ENCODE assay signal across 9 cellular contexts in genomic region chr17:78144736-78145641, GRCh38. TPM values are rescaled to one million over a fixed set of nuclear protein-coding genes. Genes with fewer than 3 reads are reported as not detected.
DNase-seq lines count a peak whose midpoint lies in the region; ATAC-seq and TF ChIP-seq lines count a peak whose summit lies in the region.
"Had no signal": no experiment of that assay in that cellular context is flagged by ENCODE, and none has a peak within 500 bp of the region (broad histone marks: within the 10 kb centered on the region; RNA-seq: fewer than 3 reads in every experiment).

No MANE protein-coding gene starts in this region.

- no peaks in the 10 kb centered on the region for H3K9me3 Mint-ChIP-seq in endodermal cell
- H3K9me3 Mint-ChIP-seq: T-helper 1 cell treated with Interleukin-12 subunit alpha and Interleukin-12 subunit beta and Interleukin-4 antibody, amounts not matched to agents 30 μg/mL and 1 μg/mL, for 36 hours had no signal

- 92 to 95% methylated on average over 12 to 18 of the region's 18 CpGs for WGBS in endodermal cell (ENCODE audit: insufficient coverage in 1 of 2, insufficient read length in 1 of 2), 2 experiments

- no peaks in the 10 kb centered on the region for H3K9me3 ChIP-seq in endodermal cell (ENCODE audit: control insufficient read depth, low read length)

- H3K27me3 ChIP-seq in endodermal cell (ENCODE audit: control insufficient read depth, insufficient read depth, low read length, poor library complexity, severe bottlenecking), result no peaks in the 10 kb centered on the region

- no peak for TF ChIP-seq RAD21 in Ishikawa (IDR thresholded peaks at IDR 0.05; ENCODE audit: low read depth)

- no peak overlapping the region for H3K9ac ChIP-seq in endodermal cell (ENCODE audit: extremely low read depth, low read length, poor library complexity, severe bottlenecking)

- TF ChIP-seq EP300 in Ishikawa (IDR thresholded peaks at IDR 0.05; ENCODE audit: borderline replicate concordance), result peak; percentile 39; the same call in 1 of the 2 replicates

- ATAC-seq in HG03280 (IDR thresholded peaks at IDR 0.05; ENCODE audit: unreplicated experiment), result no peak

- no peak for TF ChIP-seq CTCF in endodermal cell (conservative IDR thresholded peaks at IDR 0.05)

- peak; percentile 53 for DNase-seq in endodermal cell
- DNase-seq in posterior cingulate gyrus, result peak; percentile 28 to 92 (median 44)
- no peak for DNase-seq in amniotic stem cell (lab: John Stamatoyannopoulos, UW)
- DNase-seq in activated CD4-positive, alpha-beta T cell treated with anti-CD3 and anti-CD28 coated beads for 4 hours, result no peak

- no peaks in the 10 kb centered on the region for H3K36me3 Mint-ChIP-seq in endodermal cell (ENCODE audit: low read depth)

- H3K4me1 ChIP-seq in endodermal cell (ENCODE audit: control insufficient read depth, insufficient read depth, low read length), result no peaks in the 10 kb centered on the region

- no peak overlapping the region for H3K27ac Mint-ChIP-seq in endodermal cell
- H3K27ac Mint-ChIP-seq: T-helper 1 cell treated with Interleukin-12 subunit alpha and Interleukin-12 subunit beta and Interleukin-4 antibody, amounts not matched to agents 30 μg/mL and 1 μg/mL, for 36 hours had no signal

- no peak overlapping the region for H3K4me3 Mint-ChIP-seq in endodermal cell
- H3K4me3 Mint-ChIP-seq: T-helper 1 cell treated with Interleukin-12 subunit alpha and Interleukin-12 subunit beta and Interleukin-4 antibody, amounts not matched to agents 30 μg/mL and 1 μg/mL, for 36 hours had no signal

- no peaks in the 10 kb centered on the region for H3K36me3 ChIP-seq in endodermal cell (ENCODE audit: control insufficient read depth, insufficient read depth, low read length)

- H3K4me3 ChIP-seq in endodermal cell (ENCODE audit: low read length), result no peak overlapping the region

- intact Hi-C loops in posterior cingulate gyrus (cut with DNase I), result no loop called here

- H3K4me1 Mint-ChIP-seq in endodermal cell, result no peaks in the 10 kb centered on the region

- no peak overlapping the region for H3K27ac ChIP-seq in endodermal cell (ENCODE audit: low read depth, low read length)

- peaks cover 10% of the 10 kb centered on the region for H3K27me3 Mint-ChIP-seq in endodermal cell (ENCODE audit: insufficient read depth)

TF ChIP-seq in Ishikawa, 13 proteins besides CTCF, POLR2A, EP300 and RAD21:
- TF ChIP-seq, protein P1, sequence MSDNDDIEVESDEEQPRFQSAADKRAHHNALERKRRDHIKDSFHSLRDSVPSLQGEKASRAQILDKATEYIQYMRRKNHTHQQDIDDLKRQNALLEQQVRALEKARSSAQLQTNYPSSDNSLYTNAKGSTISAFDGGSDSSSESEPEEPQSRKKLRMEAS (IDR thresholded peaks at IDR 0.05), result no peak; the same call in 1 of the 2 replicates
- no peak for TF ChIP-seq YY1 (IDR thresholded peaks at IDR 0.05; ENCODE audit: low read depth)
- peak; percentile 67; the same call in 1 of the 2 replicates for TF ChIP-seq TCF12 (IDR thresholded peaks at IDR 0.05; ENCODE audit: low read depth)
- TF ChIP-seq, protein P2, sequence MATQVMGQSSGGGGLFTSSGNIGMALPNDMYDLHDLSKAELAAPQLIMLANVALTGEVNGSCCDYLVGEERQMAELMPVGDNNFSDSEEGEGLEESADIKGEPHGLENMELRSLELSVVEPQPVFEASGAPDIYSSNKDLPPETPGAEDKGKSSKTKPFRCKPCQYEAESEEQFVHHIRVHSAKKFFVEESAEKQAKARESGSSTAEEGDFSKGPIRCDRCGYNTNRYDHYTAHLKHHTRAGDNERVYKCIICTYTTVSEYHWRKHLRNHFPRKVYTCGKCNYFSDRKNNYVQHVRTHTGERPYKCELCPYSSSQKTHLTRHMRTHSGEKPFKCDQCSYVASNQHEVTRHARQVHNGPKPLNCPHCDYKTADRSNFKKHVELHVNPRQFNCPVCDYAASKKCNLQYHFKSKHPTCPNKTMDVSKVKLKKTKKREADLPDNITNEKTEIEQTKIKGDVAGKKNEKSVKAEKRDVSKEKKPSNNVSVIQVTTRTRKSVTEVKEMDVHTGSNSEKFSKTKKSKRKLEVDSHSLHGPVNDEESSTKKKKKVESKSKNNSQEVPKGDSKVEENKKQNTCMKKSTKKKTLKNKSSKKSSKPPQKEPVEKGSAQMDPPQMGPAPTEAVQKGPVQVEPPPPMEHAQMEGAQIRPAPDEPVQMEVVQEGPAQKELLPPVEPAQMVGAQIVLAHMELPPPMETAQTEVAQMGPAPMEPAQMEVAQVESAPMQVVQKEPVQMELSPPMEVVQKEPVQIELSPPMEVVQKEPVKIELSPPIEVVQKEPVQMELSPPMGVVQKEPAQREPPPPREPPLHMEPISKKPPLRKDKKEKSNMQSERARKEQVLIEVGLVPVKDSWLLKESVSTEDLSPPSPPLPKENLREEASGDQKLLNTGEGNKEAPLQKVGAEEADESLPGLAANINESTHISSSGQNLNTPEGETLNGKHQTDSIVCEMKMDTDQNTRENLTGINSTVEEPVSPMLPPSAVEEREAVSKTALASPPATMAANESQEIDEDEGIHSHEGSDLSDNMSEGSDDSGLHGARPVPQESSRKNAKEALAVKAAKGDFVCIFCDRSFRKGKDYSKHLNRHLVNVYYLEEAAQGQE (IDR thresholded peaks at IDR 0.05; ENCODE audit: low read depth), result no peak
- no peak for TF ChIP-seq ZBTB7A (IDR thresholded peaks at IDR 0.05; ENCODE audit: low read depth)
- TF ChIP-seq, protein P3, sequence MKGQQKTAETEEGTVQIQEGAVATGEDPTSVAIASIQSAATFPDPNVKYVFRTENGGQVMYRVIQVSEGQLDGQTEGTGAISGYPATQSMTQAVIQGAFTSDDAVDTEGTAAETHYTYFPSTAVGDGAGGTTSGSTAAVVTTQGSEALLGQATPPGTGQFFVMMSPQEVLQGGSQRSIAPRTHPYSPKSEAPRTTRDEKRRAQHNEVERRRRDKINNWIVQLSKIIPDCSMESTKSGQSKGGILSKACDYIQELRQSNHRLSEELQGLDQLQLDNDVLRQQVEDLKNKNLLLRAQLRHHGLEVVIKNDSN (IDR thresholded peaks at IDR 0.05), result peak; percentile 80
- peak; percentile 59; the same call in 1 of the 2 replicates for TF ChIP-seq NFIC (IDR thresholded peaks at IDR 0.05)

RNA-seq across cellular contexts. Expression of gene C17orf99, which starts 1.2 kb away (rescaled TPM):
- total RNA-seq in endodermal cell, result not detected
- not detected for polyA plus RNA-seq in endodermal cell (2013, experiment 1 of 2)
- not detected for polyA plus RNA-seq in endodermal cell (2013, experiment 2 of 2)
- total RNA-seq: dermis microvascular lymphatic vessel endothelial cell had no signal
- polyA plus RNA-seq: neural cell had no signal

RNA-seq across cellular contexts. Expression of gene TMC8, which starts 14.4 kb away (rescaled TPM):
- 1 to 10 TPM in 1 of 2 donors, under 1 TPM in 1; 0.90 to 3.0 TPM for total RNA-seq in endodermal cell
- 0.07 TPM for polyA plus RNA-seq in endodermal cell (2013, experiment 1 of 2)
- polyA plus RNA-seq in endodermal cell (2013, experiment 2 of 2), result 0.12 TPM

RNA-seq across cellular contexts. Expression of gene TMC6, which starts 16.4 kb away (rescaled TPM):
- 100 to 1,000 TPM; 143 to 149 TPM for total RNA-seq in endodermal cell
- 30.0 TPM for polyA plus RNA-seq in endodermal cell (2013, experiment 1 of 2)
- polyA plus RNA-seq in endodermal cell (2013, experiment 2 of 2), result 29.6 TPM

RNA-seq across cellular contexts. Expression of gene SYNGR2, which starts 23.4 kb away (rescaled TPM):
- 10 to 100 TPM; 39.2 to 39.6 TPM for total RNA-seq in endodermal cell
- 21.7 TPM for polyA plus RNA-seq in endodermal cell (2013, experiment 1 of 2)
- polyA plus RNA-seq in endodermal cell (2013, experiment 2 of 2), result 16.9 TPM

RNA-seq across cellular contexts. Expression of gene TK1, which starts 41.9 kb away (rescaled TPM):
- total RNA-seq in endodermal cell, result 10 to 100 TPM; 81.0 to 97.4 TPM
- polyA plus RNA-seq in endodermal cell (2013, experiment 1 of 2), result 44.3 TPM
- 48.8 TPM for polyA plus RNA-seq in endodermal cell (2013, experiment 2 of 2)

Comparison
In these comparisons a context has a peak if more than half of its experiments do, and no peak if none do; other contexts are left out.
1. DNase-seq: peak in endodermal cell (single experiment) and posterior cingulate gyrus (10 of 10); none in amniotic stem cell (single experiment) and activated CD4-positive, alpha-beta T cell treated with anti-CD3 and anti-CD28 coated beads for 4 hours (0 of 2).